In genomic region chr14:103123634-103124500, GRCh38 we compare ENCODE assay signal across 9 cellular contexts. TPM values are rescaled to one million over a fixed set of nuclear protein-coding genes. Genes with fewer than 3 reads are reported as not detected.
DNase-seq lines count a peak whose midpoint lies in the region; ATAC-seq and TF ChIP-seq lines count a peak whose summit lies in the region.
"Had no signal": no experiment of that assay in that cellular context is flagged by ENCODE, and none has a peak within 500 bp of the region (broad histone marks: within the 10 kb centered on the region; RNA-seq: fewer than 3 reads in every experiment).

No MANE protein-coding gene starts in this region.

- H2BK12ac ChIP-seq in trophoblast cell (ENCODE audit: low read length): no peak overlapping the region

- peaks cover 5% of the 10 kb centered on the region for H3K79me1 ChIP-seq in trophoblast cell (ENCODE audit: low read length)

- DNase-seq in ELR (ENCODE audit: low read depth) (peak; percentile 75), PC-3 (peak; percentile 44), foreskin keratinocyte (no peak), trophoblast cell (peak; percentile 49 to 62)

- peak overlapping the region; percentile 5 for H4K8ac ChIP-seq in trophoblast cell (ENCODE audit: low read depth, low read length)

- intact Hi-C loops in PC-3 (cut with micrococcal nuclease): no loop called here

- H3K4me1 ChIP-seq in PC-3 (ENCODE audit: insufficient read depth, low read length) (peaks cover 49% of the 10 kb centered on the region), foreskin keratinocyte (peaks cover 4% of the 10 kb centered on the region), trophoblast cell (ENCODE audit: control insufficient read depth in 1 of 2, insufficient read depth in 2 of 2, low read length in 2 of 2) (peaks cover 15 to 28% of the 10 kb centered on the region in 2 experiments)

- peaks cover 3% of the 10 kb centered on the region for H3F3A ChIP-seq in PC-3 (ENCODE audit: low read length, unreplicated experiment)

- H4K91ac ChIP-seq in trophoblast cell (ENCODE audit: low read depth, low read length): peak overlapping the region; percentile 27

- H3K79me2 ChIP-seq in PC-3 (ENCODE audit: low read length): peaks cover 44% of the 10 kb centered on the region
- no peaks in the 10 kb centered on the region for H3K79me2 ChIP-seq in trophoblast cell (ENCODE audit: control insufficient read depth, insufficient read depth, low read length, poor library complexity)

- H3K36me3 ChIP-seq in PC-3 (ENCODE audit: low read depth, low read length): no peaks in the 10 kb centered on the region
- H3K36me3 ChIP-seq in trophoblast cell (ENCODE audit: control insufficient read depth in 1 of 2, insufficient read depth in 2 of 2, low read length in 2 of 2): no peaks in the 10 kb centered on the region

- H3K9me2 ChIP-seq in PC-3 (replicated peaks; ENCODE audit: low read length): no peaks in the 10 kb centered on the region

- H3K4me2 ChIP-seq in PC-3 (ENCODE audit: low read length) (peak overlapping the region; percentile 88), trophoblast cell (ENCODE audit: low read length) (peak overlapping the region; percentile 45)

- H3K18ac ChIP-seq in trophoblast cell (ENCODE audit: low read length): no peak overlapping the region

- no peak overlapping the region for H3K27ac ChIP-seq in PC-3 (ENCODE audit: low read length)
- no peak overlapping the region for H3K27ac ChIP-seq in foreskin keratinocyte
- no peak overlapping the region for H3K27ac ChIP-seq in trophoblast cell (ENCODE audit: low read depth, low read length)
- H3K27ac ChIP-seq: SK-N-MC had no signal

- no peaks in the 10 kb centered on the region for H3K27me3 ChIP-seq in PC-3 (ENCODE audit: low read length)
- H3K27me3 ChIP-seq in foreskin keratinocyte: peaks cover 61% of the 10 kb centered on the region
- H3K27me3 ChIP-seq in trophoblast cell (ENCODE audit: insufficient read depth, low read length): peaks cover 15% of the 10 kb centered on the region

- 0 out of 2 replicates have a peak, but pooled peaks cover 6% of the 10 kb centered on the region for H4K20me1 ChIP-seq in PC-3 (ENCODE audit: low read length)

- TSS peak; percentile 71 for BruUV-seq in PC-3 (replicated peaks; lab: Mats Ljungman, UMichigan)

- TF ChIP-seq CTCF in PC-3 (conservative IDR thresholded peaks at IDR 0.05; ENCODE audit: low read depth, low read length): peak; percentile 59
- peak; percentile 17 for TF ChIP-seq CTCF in foreskin keratinocyte (conservative IDR thresholded peaks at IDR 0.05)

- H4K12ac ChIP-seq in trophoblast cell (ENCODE audit: low read depth, low read length): no peak overlapping the region

- CTCF ChIA-PET in PC-3 (lab: Charles Lee): interaction anchor here (0.5 to 1.0 kb wide), 4 partner anchors 14 to 172 kb away, joined by 3 to 4 read pairs (median 4); no protein-coding TSS in a partner anchor

- H3K4me3 ChIP-seq in PC-3 (ENCODE audit: low read length) (peak overlapping the region; percentile 80), trophoblast cell (ENCODE audit: low read depth, low read length) (no peak overlapping the region)
- H3K4me3 ChIP-seq: SK-N-MC had no signal

- H3K9me3 ChIP-seq in PC-3 (ENCODE audit: low read length): no peaks in the 10 kb centered on the region
- no peaks in the 10 kb centered on the region for H3K9me3 ChIP-seq in trophoblast cell (ENCODE audit: insufficient read depth, low read depth, low read length)

- H3K9ac ChIP-seq in PC-3 (ENCODE audit: low read length) (peak overlapping the region; percentile 74), trophoblast cell (ENCODE audit: low read length) (no peak overlapping the region)

- H2BK5ac ChIP-seq in trophoblast cell (ENCODE audit: low read depth, low read length, poor library complexity): no peak overlapping the region

- POLR2A ChIA-PET in PC-3 (lab: Charles Lee; ENCODE audit: unreplicated experiment): no interaction called here

- H2AFZ ChIP-seq in PC-3 (ENCODE audit: low read length): peak overlapping the region; percentile 77
- H2AFZ ChIP-seq in trophoblast cell (ENCODE audit: insufficient read depth, low read length, poor library complexity): no peak overlapping the region

- H3K23ac ChIP-seq in trophoblast cell (ENCODE audit: low read length): no peak overlapping the region

- no peak overlapping the region for H3K14ac ChIP-seq in trophoblast cell (ENCODE audit: low read length)

- WGBS in trophoblast cell (ENCODE audit: extremely low coverage, insufficient coverage, insufficient read length): no CpG with 5 or more reads among the region's 48 CpGs

- ATAC-seq in PC-3 (peak; percentile 41), foreskin keratinocyte (no peak), HG03354 (IDR thresholded peaks at IDR 0.05; ENCODE audit: poor library complexity, severe bottlenecking, unreplicated experiment) (no peak), HG02852 (IDR thresholded peaks at IDR 0.05; ENCODE audit: unreplicated experiment) (no peak), GM19351 (IDR thresholded peaks at IDR 0.05; ENCODE audit: unreplicated experiment) (no peak), GM19035 (IDR thresholded peaks at IDR 0.05; ENCODE audit: unreplicated experiment) (no peak)

- no peak overlapping the region for H2BK120ac ChIP-seq in trophoblast cell (ENCODE audit: insufficient read depth, low read length, poor library complexity)

- no peak overlapping the region for H2AK5ac ChIP-seq in trophoblast cell (ENCODE audit: low read length)

- no peak overlapping the region for H3K4ac ChIP-seq in trophoblast cell (ENCODE audit: low read depth, low read length)

RNA-seq across cellular contexts. Expression of gene TNFAIP2, which starts 0.6 kb away (rescaled TPM):
- total RNA-seq in PC-3 (2014; rRNA removed) (80.7 and 87.3 TPM in 2 replicates), foreskin keratinocyte (0.28 and 0.65 TPM in 2 replicates)
- polyA plus RNA-seq in foreskin keratinocyte: 0.27 and 0.65 TPM in 2 replicates
- polyA plus RNA-seq in trophoblast cell (2013): 185 and 205 TPM in 2 replicates

RNA-seq across cellular contexts. Expression of gene EXOC3L4, which starts 29.3 kb away (rescaled TPM):
- 1.4 and 2.0 TPM in 2 replicates for total RNA-seq in PC-3 (2014; rRNA removed)
- total RNA-seq in foreskin keratinocyte: not detected in 2 replicates
- not detected in 2 replicates for polyA plus RNA-seq in foreskin keratinocyte
- polyA plus RNA-seq in trophoblast cell (2013): 0.11 and 0.22 TPM in 2 replicates

RNA-seq across cellular contexts. Expression of gene LBHD2, which starts 39.9 kb away (rescaled TPM):
- not detected in 2 replicates for total RNA-seq in PC-3 (2014; rRNA removed)
- not detected in 2 replicates for total RNA-seq in foreskin keratinocyte
- not detected in 2 replicates for polyA plus RNA-seq in foreskin keratinocyte
- polyA plus RNA-seq in trophoblast cell (2013): 0.30 and 0.39 TPM in 2 replicates

Comparison
In these comparisons a context has a peak if more than half of its experiments do, and no peak if none do; other contexts are left out.
1. DNase-seq: peak in ELR (single experiment), PC-3 (single experiment) and trophoblast cell (2 of 2); none in foreskin keratinocyte (0 of 2).
2. RNA of gene TNFAIP2, which starts 0.6 kb away (total RNA-seq): 80.7 to 87.3 TPM in PC-3; 0.28 to 0.65 TPM in foreskin keratinocyte; every median in the first group is over 10 times any median in the second.